19 cellular contexts compared by ENCODE assay signal in genomic region chr15:92646216-92646615, GRCh38. TPM values are rescaled to one million over a fixed set of nuclear protein-coding genes. Genes with fewer than 3 reads are reported as not detected.
A peak's percentile ranks its signal among the peaks of the same experiment; 100 is the strongest.
DNase-seq lines count a peak whose midpoint lies in the region; ATAC-seq, FAIRE-seq and TF ChIP-seq lines count a peak whose summit lies in the region.
"Had no signal": no experiment of that assay in that cellular context is flagged by ENCODE, and none has a peak within 500 bp of the region (broad histone marks: within the 10 kb centered on the region; RNA-seq: fewer than 3 reads in every experiment).

No MANE protein-coding gene starts in this region.

- H3K23me2 ChIP-seq in H1 (ENCODE audit: low read depth, low read length): no peaks in the 10 kb centered on the region

- no peak for TF ChIP-seq EP300 in H1 (IDR thresholded peaks at IDR 0.05; ENCODE audit: borderline replicate concordance in 1 of 2, low read depth in 2 of 2, low read length in 2 of 2)

- H2BK12ac ChIP-seq in H1 (ENCODE audit: low read depth, low read length): peak overlapping the region; percentile 99

- peaks cover 10% of the 10 kb centered on the region for H3K79me1 ChIP-seq in H1 (ENCODE audit: low read depth, low read length)

- H3K27me3 Mint-ChIP-seq in activated CD8-positive, alpha-beta memory T cell treated with anti-CD3 and anti-CD28 coated beads, Interleukin-2, amount 10 ng/mL, durations not matched to agents 7 days and 5 days: peaks cover 16% of the 10 kb centered on the region
- peaks cover 4% of the 10 kb centered on the region for H3K27me3 Mint-ChIP-seq in neural progenitor cell (ENCODE audit: insufficient read depth, low read depth)

- 0 out of 2 replicates have a peak overlapping the region, but pooled peaks have one; percentile 98 for H2AK5ac ChIP-seq in H1 (ENCODE audit: low read depth, low read length)

- H3K4me3 ChIP-seq in H1 (ENCODE audit: extremely low read depth in 1 of 4, insufficient read depth in 2 of 4, low read depth in 3 of 4, low read length in 4 of 4) (no peak overlapping the region), neural progenitor cell (no peak overlapping the region), H7 (ENCODE audit: insufficient read depth, low read depth, low read length) (no peak overlapping the region)
- H3K4me3 ChIP-seq: BLaER1 treated with 17β-estradiol and CSF1 and Interleukin-3, amounts not matched to agents 10 nM and 100 nM; Peyer's patch had no signal

- H3K18ac ChIP-seq in H1 (ENCODE audit: extremely low read depth, low read length): peak overlapping the region; percentile 93

- peak overlapping the region; percentile 100; the same call in 1 of the 2 replicates for H2BK20ac ChIP-seq in H1 (ENCODE audit: low read length)

- H3F3A ChIP-seq in neural progenitor cell (ENCODE audit: low read depth): peaks cover 56% of the 10 kb centered on the region

- FAIRE-seq in H1 (lab: Jason Lieb, UNC): no peak
- FAIRE-seq: HepG2 had no signal

- no peak overlapping the region for H3K4me2 ChIP-seq in H1 (ENCODE audit: insufficient read depth in 1 of 2, low read depth in 2 of 2, low read length in 2 of 2)
- no peak overlapping the region for H3K4me2 ChIP-seq in neural progenitor cell
- H3K4me2 ChIP-seq: BLaER1 treated with 17β-estradiol and CSF1 and Interleukin-3, amounts not matched to agents 10 nM and 100 nM had no signal

- no peaks in the 10 kb centered on the region for H3K9me3 ChIP-seq in H1 (ENCODE audit: insufficient read depth in 2 of 2, low read depth in 1 of 2, low read length in 1 of 2)
- no peaks in the 10 kb centered on the region for H3K9me3 ChIP-seq in neural progenitor cell (ENCODE audit: low read depth)
- H3K9me3 ChIP-seq: Peyer's patch had no signal

- peak; percentile 5 for DNase-seq in activated CD8-positive, alpha-beta memory T cell treated with anti-CD3 and anti-CD28 coated beads for 24 hours
- DNase-seq in activated CD8-positive, alpha-beta memory T cell treated with anti-CD3 and anti-CD28 coated beads, Interleukin-2, amount 10 ng/mL, durations not matched to agents 7 days and 5 days: no peak
- DNase-seq in H1 (ENCODE audit: low read depth in 1 of 2, low spot score in 2 of 2) (no peak), neural progenitor cell (ENCODE audit: low spot score) (no peak), HuH-7.5 (ENCODE audit: low spot score) (no peak), H7 (no peak)
- DNase-seq: 8988T, Kasumi-1, NCI-H187 treated with DMSO at 0.1 percent for 48 hours, NCI-H2171, NCI-H446 treated with DMSO at 0.1 percent for 48 hours, NCI-H774, Peyer's patch, Right ventricle myocardium superior had no signal

- H2BK120ac ChIP-seq in H1 (replicated peaks; ENCODE audit: low read depth, low read length): peak overlapping the region; percentile 71

- no peak overlapping the region for H3K14ac ChIP-seq in H1 (ENCODE audit: insufficient read length)

- H2AFZ ChIP-seq in H1 (ENCODE audit: low read length) (no peak overlapping the region), neural progenitor cell (replicated peaks) (no peak overlapping the region)

- H4K20me1 ChIP-seq in H1 (replicated peaks in 1 of 2; ENCODE audit: control insufficient read depth in 1 of 2, insufficient read depth in 2 of 2, low read length in 2 of 2) (no peaks in the 10 kb centered on the region), neural progenitor cell (ENCODE audit: low read depth) (no peaks in the 10 kb centered on the region)
- H4K20me1 ChIP-seq: BLaER1 treated with 17β-estradiol and CSF1 and Interleukin-3, amounts not matched to agents 10 nM and 100 nM had no signal

- TF ChIP-seq POLR2A in H1 (IDR thresholded peaks at IDR 0.05; ENCODE audit: control extremely low read depth in 1 of 2, low read depth in 2 of 2, low read length in 2 of 2): no peak

- POLR2A ChIA-PET in H1 (lab: Charles Lee; ENCODE audit: partially characterized antibody): no interaction called here

- peak overlapping the region; percentile 90 for H4K91ac ChIP-seq in H1 (replicated peaks; ENCODE audit: insufficient read length, low read length)

- no peak for TF ChIP-seq CTCF in H1 (IDR thresholded peaks at IDR 0.05; ENCODE audit: control extremely low read depth in 1 of 3, insufficient read depth in 1 of 3, low read depth in 1 of 3, low read length in 3 of 3)
- TF ChIP-seq CTCF in neural progenitor cell (IDR thresholded peaks at IDR 0.05): no peak

- H4K5ac ChIP-seq in H1 (ENCODE audit: insufficient read length, low read depth, low read length): no peak overlapping the region

- H3K23ac ChIP-seq in H1 (ENCODE audit: insufficient read length): no peak overlapping the region

- H4K8ac ChIP-seq in H1 (ENCODE audit: extremely low read depth, insufficient read depth, low read length): no peak overlapping the region

- CTCF ChIA-PET in activated CD8-positive, alpha-beta memory T cell treated with anti-CD3 and anti-CD28 coated beads, Interleukin-2, amount 10 ng/mL, durations not matched to agents 7 days and 5 days (lab: Charles Lee): no interaction called here
- CTCF ChIA-PET in H1 (lab: Charles Lee; ENCODE audit: partially characterized antibody): interaction anchor here (1.3 to 2.0 kb wide), 2 partner anchors 8 to 10 kb away, joined by 3 to 7 read pairs; no protein-coding TSS in a partner anchor

- TF ChIP-seq RAD21 in H1 (IDR thresholded peaks at IDR 0.05 in 1 of 2, conservative IDR thresholded peaks at IDR 0.05 in 1 of 2; ENCODE audit: low read depth in 2 of 2, low read length in 2 of 2): no peak

- no peak overlapping the region for H3K4me3 Mint-ChIP-seq in activated CD8-positive, alpha-beta memory T cell treated with anti-CD3 and anti-CD28 coated beads, Interleukin-2, amount 10 ng/mL, durations not matched to agents 7 days and 5 days
- H3K4me3 Mint-ChIP-seq in neural progenitor cell: no peak overlapping the region

- H3K27me3 ChIP-seq in H1 (replicated peaks in 1 of 4; ENCODE audit: control insufficient read depth in 3 of 4, extremely low read depth in 1 of 4, insufficient read depth in 3 of 4, low read length in 3 of 4) (no peaks in the 10 kb centered on the region), neural progenitor cell (no peaks in the 10 kb centered on the region), H7 (ENCODE audit: control insufficient read depth, insufficient read depth, low read length) (no peaks in the 10 kb centered on the region)
- H3K27me3 ChIP-seq: BLaER1 treated with 17β-estradiol and CSF1 and Interleukin-3, amounts not matched to agents 10 nM and 100 nM; Peyer's patch had no signal

- H3K4me1 Mint-ChIP-seq in activated CD8-positive, alpha-beta memory T cell treated with anti-CD3 and anti-CD28 coated beads, Interleukin-2, amount 10 ng/mL, durations not matched to agents 7 days and 5 days: no peaks in the 10 kb centered on the region
- H3K4me1 Mint-ChIP-seq in neural progenitor cell: peaks cover 12% of the 10 kb centered on the region

- no peaks in the 10 kb centered on the region for H3K36me3 Mint-ChIP-seq in activated CD8-positive, alpha-beta memory T cell treated with anti-CD3 and anti-CD28 coated beads, Interleukin-2, amount 10 ng/mL, durations not matched to agents 7 days and 5 days
- H3K36me3 Mint-ChIP-seq in neural progenitor cell: peaks cover 2% of the 10 kb centered on the region

- no peaks in the 10 kb centered on the region for H3K9me3 Mint-ChIP-seq in activated CD8-positive, alpha-beta memory T cell treated with anti-CD3 and anti-CD28 coated beads, Interleukin-2, amount 10 ng/mL, durations not matched to agents 7 days and 5 days (ENCODE audit: low read depth)
- peaks cover 13% of the 10 kb centered on the region for H3K9me3 Mint-ChIP-seq in neural progenitor cell

- H3K9ac ChIP-seq in H1 (replicated peaks in 1 of 4; ENCODE audit: extremely low read depth in 1 of 4, low read depth in 3 of 4, low read length in 3 of 4): no peak overlapping the region
- no peak overlapping the region for H3K9ac ChIP-seq in neural progenitor cell
- H3K9ac ChIP-seq: BLaER1 treated with 17β-estradiol and CSF1 and Interleukin-3, amounts not matched to agents 10 nM and 100 nM had no signal

- H3K27ac Mint-ChIP-seq in activated CD8-positive, alpha-beta memory T cell treated with anti-CD3 and anti-CD28 coated beads, Interleukin-2, amount 10 ng/mL, durations not matched to agents 7 days and 5 days: no peak overlapping the region
- H3K27ac Mint-ChIP-seq in neural progenitor cell: peak overlapping the region; percentile 11

- no peak overlapping the region for H3K56ac ChIP-seq in H1 (replicated peaks; ENCODE audit: insufficient read length, low read depth, low read length)

- peak overlapping the region; percentile 73; the same call in 1 of the 2 replicates for H2BK15ac ChIP-seq in H1 (ENCODE audit: low read length)

- H3K36me3 ChIP-seq in H1 (ENCODE audit: control insufficient read depth in 2 of 4, insufficient read depth in 4 of 4, low read length in 3 of 4) (peaks cover 0 to 2% (median under 1%) of the 10 kb centered on the region in 4 experiments; a peak in 2 of 8 replicates), neural progenitor cell (no peaks in the 10 kb centered on the region), H7 (replicated peaks; ENCODE audit: control insufficient read depth, insufficient read depth, low read length) (no peaks in the 10 kb centered on the region)
- H3K36me3 ChIP-seq: BLaER1 treated with 17β-estradiol and CSF1 and Interleukin-3, amounts not matched to agents 10 nM and 100 nM; Peyer's patch had no signal

- ATAC-seq in activated CD8-positive, alpha-beta memory T cell treated with anti-CD3 and anti-CD28 coated beads, Interleukin-2, amount 10 ng/mL, durations not matched to agents 7 days and 5 days: no peak
- ATAC-seq in HG02970 (IDR thresholded peaks at IDR 0.05; ENCODE audit: low FRiP score, unreplicated experiment) (no peak), GM18502 (IDR thresholded peaks at IDR 0.05; ENCODE audit: poor library complexity, unreplicated experiment) (no peak)
- ATAC-seq: HepG2, SK-N-SH treated with all-trans-retinoic acid at 6 μM for 48 hours had no signal

- H3K79me2 ChIP-seq in H1 (ENCODE audit: control insufficient read depth in 1 of 2, insufficient read depth in 2 of 2, low read length in 2 of 2) (peaks cover 5 to 62% of the 10 kb centered on the region in 2 experiments; a peak in 3 of 4 replicates), neural progenitor cell (ENCODE audit: low read depth) (peaks cover 92% of the 10 kb centered on the region)

- H2BK5ac ChIP-seq in H1 (ENCODE audit: low read depth, low read length): peak overlapping the region; percentile 99; the same call in 1 of the 2 replicates

- WGBS in H1 (ENCODE audit: extremely low coverage in 1 of 2, insufficient coverage in 1 of 2, insufficient read length in 1 of 2, insufficient replicate concordance in 2 of 2, low coverage in 1 of 2, low lambda C conversion rate in 2 of 2, missing lambda C conversion rate in 1 of 2), 2 experiments: 92% methylated on average over 2 of the region's 2 CpGs; no CpG with 5 or more reads in 1 of the 2 experiments

- H3K4ac ChIP-seq in H1 (replicated peaks; ENCODE audit: insufficient read length, low read depth, low read length): peak overlapping the region; percentile 19

- peak overlapping the region; percentile 83; the same call in 1 of the 2 replicates for H3K27ac ChIP-seq in H1 (ENCODE audit: low read depth, low read length)
- no peak overlapping the region for H3K27ac ChIP-seq in neural progenitor cell
- H3K27ac ChIP-seq: BLaER1 treated with 17β-estradiol and CSF1 and Interleukin-3, amounts not matched to agents 10 nM and 100 nM; Peyer's patch had no signal

- H3K4me1 ChIP-seq in H1 (replicated peaks in 1 of 4; ENCODE audit: control insufficient read depth in 3 of 4, insufficient read depth in 4 of 4, low read length in 3 of 4): peaks cover 10 to 34% (median 28%) of the 10 kb centered on the region in 4 experiments
- peaks cover 62% of the 10 kb centered on the region for H3K4me1 ChIP-seq in neural progenitor cell
- H3K4me1 ChIP-seq: BLaER1 treated with 17β-estradiol and CSF1 and Interleukin-3, amounts not matched to agents 10 nM and 100 nM had no signal

RNA-seq across cellular contexts. Expression of gene FAM174B, which starts 9.4 kb away (rescaled TPM):
- 1 to 10 TPM; 1.8 to 3.3 TPM for total RNA-seq in activated CD8-positive, alpha-beta memory T cell treated with anti-CD3 and anti-CD28 coated beads, Interleukin-2, amount 10 ng/mL, durations not matched to agents 7 days and 5 days
- total RNA-seq in H1 (2021; fragmentation: NEBNext Ultra II Directional; extraction: Animal tissue kit (Norgen Biotek cat#: 25700)): 35.2 and 35.3 TPM in 2 replicates
- 9.3 and 10.1 TPM in 2 replicates for polyA plus RNA-seq in H1 (2011; rRNA removed)
- 9.7 TPM for polyA plus RNA-seq in H1 (2011; cell fraction: cytosol; rRNA removed)
- polyA plus RNA-seq in H1 (2011; cell fraction: nucleus; rRNA removed): 13.4 TPM
- polyA plus RNA-seq in H1 (2012, experiment 1 of 2): 21.5 to 31.3 TPM (median 28.3 TPM) in 4 replicates
- 15.9 TPM for polyA plus RNA-seq in H1 (2012, experiment 2 of 2)
- 20.3 TPM for polyA plus RNA-seq in H1 (2013, experiment 1 of 2)
- polyA plus RNA-seq in H1 (2013, experiment 2 of 2): 27.1 TPM
- polyA minus RNA-seq in H1 (2011; rRNA and poly(A)+ RNA removed): 24.5 and 32.5 TPM in 2 replicates
- 16.4 TPM for polyA minus RNA-seq in H1 (2011; cell fraction: cytosol; rRNA and poly(A)+ RNA removed)
- 13.8 TPM for polyA minus RNA-seq in H1 (2011; cell fraction: nucleus; rRNA and poly(A)+ RNA removed)
- 8.6 and 10.1 TPM in 2 replicates for total RNA-seq in neural progenitor cell (ENCODE audit: low replicate concordance)
- 16.8 and 26.8 TPM in 2 replicates for total RNA-seq in H7 (2014; rRNA removed; shearing (Covaris generic))
